In genomic region chr13:37473035-37473434, GRCh38 we compare ENCODE assay signal across 1 cellular context.
TF ChIP-seq lines count a peak whose summit lies in the region.

No MANE protein-coding gene starts in this region.

TF ChIP-seq in SK-N-SH treated with all-trans-retinoic acid at 6 μM for 48 hours, 23 proteins besides CTCF, POLR2A, EP300 and RAD21 (continued from another document):
- TF ChIP-seq POU6F1 (CRISPR knock-in tag; IDR thresholded peaks at IDR 0.05; ENCODE audit: borderline replicate concordance, low read depth) (no peak), ZFP3 (CRISPR knock-in tag; IDR thresholded peaks at IDR 0.05) (no peak), CSDC2 (CRISPR knock-in tag; IDR thresholded peaks at IDR 0.05) (no peak), ISL1 (CRISPR knock-in tag; IDR thresholded peaks at IDR 0.05) (no peak), TCF4 (CRISPR knock-in tag; IDR thresholded peaks at IDR 0.05; ENCODE audit: borderline replicate concordance) (no peak), SNAI2 (CRISPR knock-in tag; IDR thresholded peaks at IDR 0.05) (no peak)
